1 cellular context compared by ENCODE assay signal in the genomic region with DNA sequence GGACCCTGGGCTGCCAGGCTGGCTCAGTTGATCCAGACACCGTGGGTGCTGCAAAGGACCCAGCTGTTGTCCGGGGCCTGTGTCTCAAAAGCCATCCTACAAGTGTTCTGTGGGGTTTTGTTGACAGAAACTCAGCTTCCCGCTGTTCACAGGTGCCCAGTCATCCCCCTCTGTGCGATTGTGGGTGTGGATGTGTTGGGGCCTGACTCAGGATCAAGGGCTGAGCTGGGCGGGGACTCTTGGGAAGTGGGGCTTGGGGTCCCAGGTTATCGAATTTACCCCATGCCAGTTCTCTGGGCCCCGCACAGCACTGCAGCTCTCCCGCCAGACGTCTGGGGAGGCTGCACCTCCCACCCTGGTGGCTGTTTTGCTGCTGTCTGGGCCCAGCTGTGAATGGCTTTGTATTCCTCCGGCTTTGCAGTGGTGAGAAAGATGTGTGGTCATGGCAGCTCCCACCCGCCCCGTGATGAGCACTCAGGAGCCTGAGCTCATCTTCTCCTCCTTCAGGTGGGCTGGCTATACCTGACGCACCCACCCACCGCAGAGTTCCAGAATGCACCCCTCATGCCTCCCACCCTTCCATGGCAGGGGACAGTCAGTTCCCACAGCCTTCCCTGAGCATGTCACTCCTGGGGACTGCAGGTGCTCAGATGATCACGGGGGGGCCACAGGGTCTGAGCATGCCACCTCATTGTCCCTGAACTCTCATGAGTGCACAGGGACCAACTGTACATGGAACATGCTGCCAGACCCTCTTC.
TF ChIP-seq lines count a peak whose summit lies in the region.

No MANE protein-coding gene starts in this region.

TF ChIP-seq in H1, 55 proteins besides CTCF, POLR2A, EP300 and RAD21:
- TF ChIP-seq SUZ12 (IDR thresholded peaks at IDR 0.05; ENCODE audit: low read length): no peak
- no peak for TF ChIP-seq SIX5 (IDR thresholded peaks at IDR 0.05; ENCODE audit: low read depth, low read length)
- TF ChIP-seq CEBPB (IDR thresholded peaks at IDR 0.05; ENCODE audit: low read depth, low read length): no peak
- no peak for TF ChIP-seq CTBP2 (IDR thresholded peaks at IDR 0.05; ENCODE audit: borderline replicate concordance, insufficient read depth, insufficient read length, low read length)
TF ChIP-seq in H1: peak in this region for 0.
